ENCODE assay signal across 8 cellular contexts in the genomic region with DNA sequence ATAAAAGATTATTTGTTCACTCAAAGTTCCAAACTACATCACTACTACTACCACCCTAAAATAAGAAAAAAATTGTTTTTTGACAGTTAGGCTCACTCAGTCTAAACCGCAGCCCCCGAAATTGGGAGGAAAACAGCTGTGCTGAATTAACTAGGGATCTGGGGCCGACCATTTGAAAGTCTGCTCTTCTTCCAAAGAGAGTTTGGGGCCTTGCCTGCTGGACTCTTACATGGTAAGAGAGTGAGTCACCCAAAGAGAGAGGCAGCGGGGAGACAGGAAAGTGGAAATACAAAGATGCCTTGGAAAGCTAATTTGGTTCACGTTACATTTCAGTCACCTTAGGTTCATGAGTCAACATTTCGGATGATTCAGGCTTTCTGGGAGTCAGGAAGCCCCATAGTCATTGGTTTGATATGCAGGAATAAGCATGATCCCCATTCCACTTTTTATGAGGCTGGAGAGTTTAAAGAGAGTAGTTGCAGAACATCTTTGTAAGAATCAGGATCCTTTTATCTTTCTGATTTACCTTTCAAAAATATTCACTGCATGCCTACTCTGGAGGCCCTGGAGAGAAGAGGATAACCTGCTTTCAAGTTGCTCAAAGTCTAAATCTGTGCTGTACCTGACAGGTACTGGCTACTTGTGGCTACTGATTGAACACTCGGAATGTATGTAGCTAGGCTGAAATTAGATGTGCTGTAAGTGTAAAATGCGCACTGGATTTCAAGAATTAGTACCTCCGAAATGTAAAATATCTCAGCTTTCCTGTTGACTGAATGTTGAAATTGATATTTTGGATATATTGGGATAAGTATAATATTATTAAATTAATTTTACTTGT. TPM values are rescaled to one million over a fixed set of nuclear protein-coding genes. Genes with fewer than 3 reads are reported as not detected.
DNase-seq lines count a peak whose midpoint lies in the region; TF ChIP-seq lines count a peak whose summit lies in the region.

No MANE protein-coding gene starts in this region.

- BruUV-seq in Calu3 (replicated peaks; lab: Mats Ljungman, UMichigan) = no TSS peak

- H3K9ac ChIP-seq in HUES48 (ENCODE audit: low read depth, low read length) = peak overlapping the region; percentile 81
- H3K9ac ChIP-seq in skeletal muscle tissue (ENCODE audit: low read depth in 1 of 3, low read length in 3 of 3) = peak overlapping the region; percentile 59 to 83 (median 82)

- H3K4me1 ChIP-seq in HUES48 (ENCODE audit: control insufficient read depth, insufficient read depth, low read length) (peaks cover 20% of the 10 kb centered on the region), skeletal muscle tissue (ENCODE audit: control insufficient read depth in 3 of 3, insufficient read depth in 3 of 3, low read length in 3 of 3) (peaks cover 7 to 22% (median 19%) of the 10 kb centered on the region in 3 donors)

- H3K9me3 Mint-ChIP-seq in Calu3 (ENCODE audit: low read depth, unreplicated experiment) (no peaks in the 10 kb centered on the region), immature natural killer cell (no peaks in the 10 kb centered on the region)

- H3K27ac ChIP-seq in HUES48 (ENCODE audit: low read depth, low read length) = peak overlapping the region; percentile 100
- peak overlapping the region; percentile 98 for H3K27ac ChIP-seq in caudate nucleus (ENCODE audit: low read depth, low read length)
- peak overlapping the region; percentile 93 for H3K27ac ChIP-seq in skeletal muscle tissue (ENCODE audit: low read depth, low read length)

- no peaks in the 10 kb centered on the region for H3K27me3 Mint-ChIP-seq in Calu3 (ENCODE audit: unreplicated experiment)
- peaks cover 6 to 13% (median 11%) of the 10 kb centered on the region in 3 donors for H3K27me3 Mint-ChIP-seq in immature natural killer cell (ENCODE audit: low read depth in 3 of 3)

- no peaks in the 10 kb centered on the region for H3K36me3 ChIP-seq in HUES48 (ENCODE audit: control insufficient read depth, insufficient read depth, low read length)
- no peaks in the 10 kb centered on the region for H3K36me3 ChIP-seq in skeletal muscle tissue (ENCODE audit: control insufficient read depth in 3 of 3, insufficient read depth in 3 of 3, low read length in 3 of 3)

- H3K4me3 Mint-ChIP-seq in Calu3 (ENCODE audit: low read depth, unreplicated experiment) (peak overlapping the region; percentile 85), immature natural killer cell (peak overlapping the region; percentile 95 to 100 (median 100))

- no peak for TF ChIP-seq CTCF in Calu3 (IDR thresholded peaks at IDR 0.05; ENCODE audit: unreplicated experiment)

- H3K9me3 ChIP-seq in HUES48 (ENCODE audit: control insufficient read depth, insufficient read depth, low read length) (no peaks in the 10 kb centered on the region), skeletal muscle tissue (ENCODE audit: control insufficient read depth in 3 of 3, low read length in 3 of 3) (no peaks in the 10 kb centered on the region)

- DNase-seq in Calu3 (peak; percentile 70), SW480 (ENCODE audit: low spot score) (peak; percentile 97), caudate nucleus (lab: John Stamatoyannopoulos, UW) (peak in 18 of 61 donors; percentile 9 to 84 (median 34)), immature natural killer cell (peak in 2 of 3 donors; percentile 12 to 20), NCI-H187 (lab: John Stamatoyannopoulos, UW) (no peak)
- DNase-seq in activated CD4-positive, CD25-positive, alpha-beta regulatory T cell (lab: John Stamatoyannopoulos, UW) = no peak

- H3K27ac Mint-ChIP-seq in Calu3 (ENCODE audit: unreplicated experiment) (peak overlapping the region; percentile 97), immature natural killer cell (peak overlapping the region; percentile 95 to 100 (median 99))

- H3K4me1 Mint-ChIP-seq in Calu3 (ENCODE audit: low read depth, unreplicated experiment) = peaks cover 22% of the 10 kb centered on the region
- peaks cover 64 to 74% of the 10 kb centered on the region in 2 donors for H3K4me1 Mint-ChIP-seq in immature natural killer cell

- H3K4me3 ChIP-seq in HUES48 (ENCODE audit: low read depth, low read length) (peak overlapping the region; percentile 76), skeletal muscle tissue (ENCODE audit: low read length in 3 of 3) (peak overlapping the region; percentile 73 to 90 (median 86))

- no peaks in the 10 kb centered on the region for H3K27me3 ChIP-seq in HUES48 (ENCODE audit: control insufficient read depth, insufficient read depth, low read length)
- H3K27me3 ChIP-seq in skeletal muscle tissue (ENCODE audit: control insufficient read depth in 3 of 3, insufficient read depth in 3 of 3, low read length in 3 of 3) = no peaks in the 10 kb centered on the region

- intact Hi-C loops in Calu3 (cut with micrococcal nuclease; ENCODE audit: unreplicated experiment) = loop anchor here (1.0 to 2.0 kb wide), 2 partner anchors 50 to 117 kb away; no protein-coding TSS in a partner anchor

- CTCF ChIA-PET in Calu3 (lab: Charles Lee) = interaction anchor here (0.7 to 1.8 kb wide), 10 partner anchors 11 to 151 kb away, joined by 3 to 10 read pairs (median 4); no protein-coding TSS in a partner anchor

- H3K36me3 Mint-ChIP-seq in Calu3 (ENCODE audit: insufficient read depth, unreplicated experiment) (peaks cover 55% of the 10 kb centered on the region), immature natural killer cell (no peaks in the 10 kb centered on the region)

RNA-seq across cellular contexts. Expression of a gene that starts 1.0 kb away (rescaled TPM):
- total RNA-seq in Calu3 (2022) = 386 and 394 TPM in 2 replicates
- 100 to 1,000 TPM in 2 of 3 donors, 10 to 100 TPM in 1; 75.8 to 173 (median 152) TPM for polyA plus RNA-seq in immature natural killer cell
- 414 TPM for total RNA-seq in skeletal muscle tissue

Comparison
In these comparisons a context has a peak if more than half of its experiments do, and no peak if none do; other contexts are left out.
1. DNase-seq: peak in Calu3 (single experiment), SW480 (single experiment) and immature natural killer cell (2 of 3); none in activated CD4-positive, CD25-positive, alpha-beta regulatory T cell (0 of 4) and NCI-H187 (0 of 2).
2. Peak in every context shown above with its lines, with median percentiles within 50 percentile points of each other: H3K27ac ChIP-seq.